Comparison of ENCODE assay signal across 8 cellular contexts in genomic region chr1:148841262-148841661, GRCh38. TPM values are rescaled to one million over a fixed set of nuclear protein-coding genes. Genes with fewer than 3 reads are reported as not detected.
DNase-seq lines count a peak whose midpoint lies in the region; ATAC-seq, FAIRE-seq and TF ChIP-seq lines count a peak whose summit lies in the region.
"Not testable (repeated sequence)": the region's sequence is repeated elsewhere in the genome, so short reads cannot be mapped to it uniquely, and the experiment has no call there.

No MANE protein-coding gene starts in this region.

- not testable (repeated sequence) for H3K56ac ChIP-seq in IMR-90 (ENCODE audit: extremely low read depth, insufficient read depth, low read length)

- not testable (repeated sequence) for H3K4ac ChIP-seq in IMR-90 (ENCODE audit: low read depth, low read length)

- intact Hi-C loops in IMR-90 (cut with micrococcal nuclease); activated CD8-positive, alpha-beta T cell treated with anti-CD3 and anti-CD28 coated beads for 36 hours (cut with micrococcal nuclease): not testable (repeated sequence)

- not testable (repeated sequence) for H4K91ac ChIP-seq in IMR-90 (ENCODE audit: insufficient read depth, low read depth, low read length)

- H3K4me1 Mint-ChIP-seq in activated CD8-positive, alpha-beta T cell treated with anti-CD3 and anti-CD28 coated beads for 36 hours (ENCODE audit: low read depth); activated T-helper 17 cell treated with anti-CD3 and anti-CD28 coated beads, Interleukin-2, amount 50 U/mL, for 72 hours; astrocyte (ENCODE audit: low read depth, unreplicated experiment); natural killer cell treated with Interleukin-12 subunit alpha and Interleukin-12 subunit beta and Interleukin-15 and Interleukin-18, amount 100 ng/mL, for 72 hours (ENCODE audit: low read depth in 2 of 2): not testable (repeated sequence)

- H2AK5ac ChIP-seq in IMR-90 (ENCODE audit: low read depth, low read length) = not testable (repeated sequence)

- H3K14ac ChIP-seq in IMR-90 (replicated peaks; ENCODE audit: low read depth, low read length) = not testable (repeated sequence)

- not testable (repeated sequence) for H3K79me2 ChIP-seq in astrocyte (ENCODE audit: insufficient read depth, low read length)

- peak; percentile 52 for FAIRE-seq in astrocyte (lab: Jason Lieb, UNC)

- H3K4me2 ChIP-seq in IMR-90 (ENCODE audit: low read depth, low read length); astrocyte (ENCODE audit: low read length): not testable (repeated sequence)

- not testable (repeated sequence) for DNase-seq in IMR-90; RWPE2 (ENCODE audit: low spot score); activated CD8-positive, alpha-beta T cell treated with anti-CD3 and anti-CD28 coated beads for 36 hours; astrocyte (ENCODE audit: low read depth); natural killer cell treated with Interleukin-12 subunit alpha and Interleukin-12 subunit beta and Interleukin-15 and Interleukin-18, amount 100 ng/mL, for 72 hours (ENCODE audit: low spot score); stimulated activated naive CD8-positive, alpha-beta T cell treated with anti-CD3 and anti-CD28 coated beads, Interleukin-15, Interleukin-2, amounts not matched to agents 100 U/mL and 50 U/mL, for 24 hours

- H3K36me3 ChIP-seq in IMR-90 (ENCODE audit: control insufficient read depth, insufficient read depth, low read length); RWPE2 (ENCODE audit: low read depth); astrocyte (ENCODE audit: insufficient read depth, low read length): not testable (repeated sequence)

- in situ Hi-C loops in IMR-90 (cut with MboI; ENCODE audit: low sequenced_read_pairs) = not testable (repeated sequence)

- not testable (repeated sequence) for H3K27ac ChIP-seq in IMR-90 (ENCODE audit: insufficient read depth, low read length); RWPE2 (ENCODE audit: poor library complexity, severe bottlenecking); astrocyte (ENCODE audit: low read depth, low read length)

- TF ChIP-seq CTCF in IMR-90 (conservative IDR thresholded peaks at IDR 0.05; ENCODE audit: low read depth, low read length); RWPE2 (IDR thresholded peaks at IDR 0.05; ENCODE audit: poor library complexity, severe bottlenecking); activated CD8-positive, alpha-beta T cell treated with anti-CD3 and anti-CD28 coated beads for 36 hours (IDR thresholded peaks at IDR 0.05); astrocyte (IDR thresholded peaks at IDR 0.05; ENCODE audit: insufficient read depth, low read depth, low read length): not testable (repeated sequence)

- H3K9ac ChIP-seq in IMR-90 (ENCODE audit: low read depth, low read length); astrocyte (ENCODE audit: low read length): not testable (repeated sequence)

- not testable (repeated sequence) for H3K27ac Mint-ChIP-seq in activated CD8-positive, alpha-beta T cell treated with anti-CD3 and anti-CD28 coated beads for 36 hours; activated T-helper 17 cell treated with anti-CD3 and anti-CD28 coated beads, Interleukin-2, amount 50 U/mL, for 72 hours; astrocyte (ENCODE audit: unreplicated experiment); natural killer cell treated with Interleukin-12 subunit alpha and Interleukin-12 subunit beta and Interleukin-15 and Interleukin-18, amount 100 ng/mL, for 72 hours

- not testable (repeated sequence) for H3K4me3 ChIP-seq in IMR-90 (ENCODE audit: insufficient read depth, low read depth, low read length); RWPE2 (ENCODE audit: severe bottlenecking); astrocyte (ENCODE audit: insufficient read depth, low read depth, low read length)

- not testable (repeated sequence) for H2BK120ac ChIP-seq in IMR-90 (ENCODE audit: low read depth, low read length)

- CTCF ChIA-PET in IMR-90 (lab: Yijun Ruan, JAX); activated CD8-positive, alpha-beta T cell treated with anti-CD3 and anti-CD28 coated beads for 36 hours (lab: Charles Lee): not testable (repeated sequence)

- not testable (repeated sequence) for H4K20me1 ChIP-seq in IMR-90 (ENCODE audit: insufficient read depth, low read length); astrocyte (ENCODE audit: insufficient read depth, low read length)

- H3K9me3 Mint-ChIP-seq in activated CD8-positive, alpha-beta T cell treated with anti-CD3 and anti-CD28 coated beads for 36 hours; activated T-helper 17 cell treated with anti-CD3 and anti-CD28 coated beads, Interleukin-2, amount 50 U/mL, for 72 hours; astrocyte (ENCODE audit: unreplicated experiment); natural killer cell treated with Interleukin-12 subunit alpha and Interleukin-12 subunit beta and Interleukin-15 and Interleukin-18, amount 100 ng/mL, for 72 hours: not testable (repeated sequence)

- POLR2A ChIA-PET in IMR-90 (lab: Charles Lee; ENCODE audit: unreplicated experiment); activated CD8-positive, alpha-beta T cell treated with anti-CD3 and anti-CD28 coated beads for 36 hours (lab: Charles Lee): not testable (repeated sequence)

- H3K23ac ChIP-seq in IMR-90 (ENCODE audit: low read depth, low read length) = not testable (repeated sequence)

- H3K79me1 ChIP-seq in IMR-90 (ENCODE audit: low read depth in 1 of 2, low read length in 2 of 2) = not testable (repeated sequence)

- dilution Hi-C loops in IMR-90 (cut with HindIII; ENCODE audit: low sequenced_read_pairs, unreplicated experiment) = not testable (repeated sequence)

- BruUV-seq in IMR-90 (replicated peaks; lab: Mats Ljungman, UMichigan) = not testable (repeated sequence)

- H2AFZ ChIP-seq in IMR-90 (replicated peaks; ENCODE audit: low read length, poor library complexity); astrocyte (ENCODE audit: low read depth, low read length): not testable (repeated sequence)

- not testable (repeated sequence) for H2BK5ac ChIP-seq in IMR-90 (ENCODE audit: low read depth, low read length, poor library complexity, severe bottlenecking)

- H3K36me3 Mint-ChIP-seq in activated CD8-positive, alpha-beta T cell treated with anti-CD3 and anti-CD28 coated beads for 36 hours (ENCODE audit: low read depth); activated T-helper 17 cell treated with anti-CD3 and anti-CD28 coated beads, Interleukin-2, amount 50 U/mL, for 72 hours (ENCODE audit: low read depth); astrocyte (ENCODE audit: low read depth, unreplicated experiment); natural killer cell treated with Interleukin-12 subunit alpha and Interleukin-12 subunit beta and Interleukin-15 and Interleukin-18, amount 100 ng/mL, for 72 hours: not testable (repeated sequence)

- TF ChIP-seq POLR2A in IMR-90 (IDR thresholded peaks at IDR 0.05; ENCODE audit: low read depth, low read length) = not testable (repeated sequence)

- H3K4me3 Mint-ChIP-seq in activated CD8-positive, alpha-beta T cell treated with anti-CD3 and anti-CD28 coated beads for 36 hours; activated T-helper 17 cell treated with anti-CD3 and anti-CD28 coated beads, Interleukin-2, amount 50 U/mL, for 72 hours; astrocyte (ENCODE audit: unreplicated experiment); natural killer cell treated with Interleukin-12 subunit alpha and Interleukin-12 subunit beta and Interleukin-15 and Interleukin-18, amount 100 ng/mL, for 72 hours: not testable (repeated sequence)

- not testable (repeated sequence) for H2BK20ac ChIP-seq in IMR-90 (ENCODE audit: low read depth, low read length)

- peak; percentile 22; the same call in 1 of the 2 replicates for ATAC-seq in IMR-90 (ENCODE audit: low read depth)
- ATAC-seq in RWPE2 (ENCODE audit: low read depth) = peak; percentile 77
- ATAC-seq in activated CD8-positive, alpha-beta T cell treated with anti-CD3 and anti-CD28 coated beads for 36 hours = peak; percentile 71
- peak; percentile 78 for ATAC-seq in activated T-helper 17 cell treated with anti-CD3 and anti-CD28 coated beads, Interleukin-2, amount 50 U/mL, for 72 hours (replicated peaks)
- ATAC-seq in esophagus mucosa = peak; percentile 79
- ATAC-seq in natural killer cell treated with Interleukin-12 subunit alpha and Interleukin-12 subunit beta and Interleukin-15 and Interleukin-18, amount 100 ng/mL, for 72 hours = peak; percentile 56 to 68
- peak; percentile 60 for ATAC-seq in stimulated activated naive CD8-positive, alpha-beta T cell treated with anti-CD3 and anti-CD28 coated beads, Interleukin-15, Interleukin-2, amounts not matched to agents 100 U/mL and 50 U/mL, for 24 hours

- not testable (repeated sequence) for TF ChIP-seq RAD21 in IMR-90 (IDR thresholded peaks at IDR 0.05; ENCODE audit: low read length)

- H4K5ac ChIP-seq in IMR-90 (ENCODE audit: low read depth, low read length) = not testable (repeated sequence)

- not testable (repeated sequence) for H3K27me3 ChIP-seq in IMR-90 (ENCODE audit: control insufficient read depth, insufficient read depth, low read length); RWPE2 (ENCODE audit: insufficient read depth, poor library complexity, severe bottlenecking); astrocyte (ENCODE audit: insufficient read depth, low read length)

- H2AK9ac ChIP-seq in IMR-90 (replicated peaks; ENCODE audit: low read depth, low read length, poor library complexity) = not testable (repeated sequence)

- H4K8ac ChIP-seq in IMR-90 (ENCODE audit: low read depth in 2 of 2, low read length in 2 of 2) = not testable (repeated sequence)

- H3K27me3 Mint-ChIP-seq in activated CD8-positive, alpha-beta T cell treated with anti-CD3 and anti-CD28 coated beads for 36 hours; activated T-helper 17 cell treated with anti-CD3 and anti-CD28 coated beads, Interleukin-2, amount 50 U/mL, for 72 hours; astrocyte (ENCODE audit: low read depth, unreplicated experiment); natural killer cell treated with Interleukin-12 subunit alpha and Interleukin-12 subunit beta and Interleukin-15 and Interleukin-18, amount 100 ng/mL, for 72 hours: not testable (repeated sequence)

- not testable (repeated sequence) for H2BK15ac ChIP-seq in IMR-90 (ENCODE audit: low read depth, low read length)

- H3K18ac ChIP-seq in IMR-90 (ENCODE audit: low read depth, low read length) = not testable (repeated sequence)

- H3K4me1 ChIP-seq in IMR-90 (ENCODE audit: control insufficient read depth, insufficient read depth, low read length); RWPE2 (ENCODE audit: insufficient read depth, poor library complexity, severe bottlenecking); astrocyte (ENCODE audit: insufficient read depth, low read length): not testable (repeated sequence)

- not testable (repeated sequence) for H3K9me1 ChIP-seq in IMR-90 (ENCODE audit: insufficient read depth, low read length)

- no CpG with 5 or more reads among the region's 1 CpG for WGBS in IMR-90 (ENCODE audit: extremely low coverage in 2 of 2, insufficient read length in 1 of 2), 2 experiments

- H3K9me3 ChIP-seq in IMR-90 (ENCODE audit: control insufficient read depth, insufficient read depth, low read length); RWPE2 (ENCODE audit: severe bottlenecking); astrocyte (ENCODE audit: insufficient read depth, low read depth, low read length): not testable (repeated sequence)

RNA-seq across cellular contexts. Expression of gene PDE4DIP, which starts 3.0 kb away (rescaled TPM):
- total RNA-seq in IMR-90 (2012; rRNA removed) (71.4 and 74.4 TPM in 2 replicates), astrocyte (41.6 and 45.2 TPM in 2 replicates), esophagus mucosa (8.9 TPM)
- 27.1 and 36.7 TPM in 2 replicates for polyA plus RNA-seq in IMR-90 (2012; rRNA removed)
- polyA plus RNA-seq in IMR-90 (2012; cell fraction: cytosol; rRNA removed) = 13.4 and 40.4 TPM in 2 replicates
- polyA plus RNA-seq in IMR-90 (2012; cell fraction: nucleus; rRNA removed; ENCODE audit: low replicate concordance) = 42.6 and 113 TPM in 2 replicates
- 10 to 100 TPM; 19.6 to 19.8 TPM for total RNA-seq in activated CD8-positive, alpha-beta T cell treated with anti-CD3 and anti-CD28 coated beads for 36 hours
- total RNA-seq in activated T-helper 17 cell treated with anti-CD3 and anti-CD28 coated beads, Interleukin-2, amount 50 U/mL, for 72 hours = 10 to 100 TPM; 47.2 to 66.0 TPM
- 10 to 100 TPM; 17.8 to 33.8 TPM for total RNA-seq in natural killer cell treated with Interleukin-12 subunit alpha and Interleukin-12 subunit beta and Interleukin-15 and Interleukin-18, amount 100 ng/mL, for 72 hours

Comparison
In these comparisons a context has a peak if more than half of its experiments do, and no peak if none do; other contexts are left out.
1. ATAC-seq: peak in every context shown above with its lines; median percentile 79 in esophagus mucosa; 78 in activated T-helper 17 cell treated with anti-CD3 and anti-CD28 coated beads, Interleukin-2, amount 50 U/mL, for 72 hours; 77 in RWPE2; 71 in activated CD8-positive, alpha-beta T cell treated with anti-CD3 and anti-CD28 coated beads for 36 hours; 62 in natural killer cell treated with Interleukin-12 subunit alpha and Interleukin-12 subunit beta and Interleukin-15 and Interleukin-18, amount 100 ng/mL, for 72 hours; 60 in stimulated activated naive CD8-positive, alpha-beta T cell treated with anti-CD3 and anti-CD28 coated beads, Interleukin-15, Interleukin-2, amounts not matched to agents 100 U/mL and 50 U/mL, for 24 hours; 22 in IMR-90.